Comparison of ENCODE assay signal across 1 cellular context in the genomic region with DNA sequence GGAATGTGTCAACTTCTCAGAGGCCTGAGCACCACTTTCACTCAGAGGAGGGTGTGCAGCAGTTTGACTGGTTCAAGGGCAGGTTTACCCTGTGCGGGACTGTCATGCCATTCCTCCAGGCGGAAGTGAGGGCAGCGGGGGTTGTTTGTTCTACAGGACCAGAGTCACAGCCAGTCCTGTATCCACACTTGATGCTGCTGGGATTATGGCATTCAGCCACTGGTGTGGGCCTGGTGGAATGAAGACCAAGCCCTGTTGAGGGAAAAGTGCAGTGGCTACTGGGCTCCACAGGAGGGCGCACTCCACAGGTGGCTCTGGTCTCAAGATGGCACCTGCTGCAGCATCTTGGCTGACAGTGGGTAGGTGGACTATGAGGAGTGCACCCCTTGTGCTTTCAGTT.
TF ChIP-seq lines count a peak whose summit lies in the region.

No MANE protein-coding gene starts in this region.

TF ChIP-seq in H1, 55 proteins besides CTCF, POLR2A, EP300 and RAD21:
- no peak for TF ChIP-seq PHF8 (conservative IDR thresholded peaks at IDR 0.05; ENCODE audit: low read depth, low read length)
- TF ChIP-seq, protein P1, sequence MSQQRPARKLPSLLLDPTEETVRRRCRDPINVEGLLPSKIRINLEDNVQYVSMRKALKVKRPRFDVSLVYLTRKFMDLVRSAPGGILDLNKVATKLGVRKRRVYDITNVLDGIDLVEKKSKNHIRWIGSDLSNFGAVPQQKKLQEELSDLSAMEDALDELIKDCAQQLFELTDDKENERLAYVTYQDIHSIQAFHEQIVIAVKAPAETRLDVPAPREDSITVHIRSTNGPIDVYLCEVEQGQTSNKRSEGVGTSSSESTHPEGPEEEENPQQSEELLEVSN (IDR thresholded peaks at IDR 0.05) = no peak
- no peak for TF ChIP-seq SIN3A (conservative IDR thresholded peaks at IDR 0.05 in 1 of 2, IDR thresholded peaks at IDR 0.05 in 1 of 2; ENCODE audit: low read depth in 1 of 2, low read length in 2 of 2)
- TF ChIP-seq, protein P2, sequence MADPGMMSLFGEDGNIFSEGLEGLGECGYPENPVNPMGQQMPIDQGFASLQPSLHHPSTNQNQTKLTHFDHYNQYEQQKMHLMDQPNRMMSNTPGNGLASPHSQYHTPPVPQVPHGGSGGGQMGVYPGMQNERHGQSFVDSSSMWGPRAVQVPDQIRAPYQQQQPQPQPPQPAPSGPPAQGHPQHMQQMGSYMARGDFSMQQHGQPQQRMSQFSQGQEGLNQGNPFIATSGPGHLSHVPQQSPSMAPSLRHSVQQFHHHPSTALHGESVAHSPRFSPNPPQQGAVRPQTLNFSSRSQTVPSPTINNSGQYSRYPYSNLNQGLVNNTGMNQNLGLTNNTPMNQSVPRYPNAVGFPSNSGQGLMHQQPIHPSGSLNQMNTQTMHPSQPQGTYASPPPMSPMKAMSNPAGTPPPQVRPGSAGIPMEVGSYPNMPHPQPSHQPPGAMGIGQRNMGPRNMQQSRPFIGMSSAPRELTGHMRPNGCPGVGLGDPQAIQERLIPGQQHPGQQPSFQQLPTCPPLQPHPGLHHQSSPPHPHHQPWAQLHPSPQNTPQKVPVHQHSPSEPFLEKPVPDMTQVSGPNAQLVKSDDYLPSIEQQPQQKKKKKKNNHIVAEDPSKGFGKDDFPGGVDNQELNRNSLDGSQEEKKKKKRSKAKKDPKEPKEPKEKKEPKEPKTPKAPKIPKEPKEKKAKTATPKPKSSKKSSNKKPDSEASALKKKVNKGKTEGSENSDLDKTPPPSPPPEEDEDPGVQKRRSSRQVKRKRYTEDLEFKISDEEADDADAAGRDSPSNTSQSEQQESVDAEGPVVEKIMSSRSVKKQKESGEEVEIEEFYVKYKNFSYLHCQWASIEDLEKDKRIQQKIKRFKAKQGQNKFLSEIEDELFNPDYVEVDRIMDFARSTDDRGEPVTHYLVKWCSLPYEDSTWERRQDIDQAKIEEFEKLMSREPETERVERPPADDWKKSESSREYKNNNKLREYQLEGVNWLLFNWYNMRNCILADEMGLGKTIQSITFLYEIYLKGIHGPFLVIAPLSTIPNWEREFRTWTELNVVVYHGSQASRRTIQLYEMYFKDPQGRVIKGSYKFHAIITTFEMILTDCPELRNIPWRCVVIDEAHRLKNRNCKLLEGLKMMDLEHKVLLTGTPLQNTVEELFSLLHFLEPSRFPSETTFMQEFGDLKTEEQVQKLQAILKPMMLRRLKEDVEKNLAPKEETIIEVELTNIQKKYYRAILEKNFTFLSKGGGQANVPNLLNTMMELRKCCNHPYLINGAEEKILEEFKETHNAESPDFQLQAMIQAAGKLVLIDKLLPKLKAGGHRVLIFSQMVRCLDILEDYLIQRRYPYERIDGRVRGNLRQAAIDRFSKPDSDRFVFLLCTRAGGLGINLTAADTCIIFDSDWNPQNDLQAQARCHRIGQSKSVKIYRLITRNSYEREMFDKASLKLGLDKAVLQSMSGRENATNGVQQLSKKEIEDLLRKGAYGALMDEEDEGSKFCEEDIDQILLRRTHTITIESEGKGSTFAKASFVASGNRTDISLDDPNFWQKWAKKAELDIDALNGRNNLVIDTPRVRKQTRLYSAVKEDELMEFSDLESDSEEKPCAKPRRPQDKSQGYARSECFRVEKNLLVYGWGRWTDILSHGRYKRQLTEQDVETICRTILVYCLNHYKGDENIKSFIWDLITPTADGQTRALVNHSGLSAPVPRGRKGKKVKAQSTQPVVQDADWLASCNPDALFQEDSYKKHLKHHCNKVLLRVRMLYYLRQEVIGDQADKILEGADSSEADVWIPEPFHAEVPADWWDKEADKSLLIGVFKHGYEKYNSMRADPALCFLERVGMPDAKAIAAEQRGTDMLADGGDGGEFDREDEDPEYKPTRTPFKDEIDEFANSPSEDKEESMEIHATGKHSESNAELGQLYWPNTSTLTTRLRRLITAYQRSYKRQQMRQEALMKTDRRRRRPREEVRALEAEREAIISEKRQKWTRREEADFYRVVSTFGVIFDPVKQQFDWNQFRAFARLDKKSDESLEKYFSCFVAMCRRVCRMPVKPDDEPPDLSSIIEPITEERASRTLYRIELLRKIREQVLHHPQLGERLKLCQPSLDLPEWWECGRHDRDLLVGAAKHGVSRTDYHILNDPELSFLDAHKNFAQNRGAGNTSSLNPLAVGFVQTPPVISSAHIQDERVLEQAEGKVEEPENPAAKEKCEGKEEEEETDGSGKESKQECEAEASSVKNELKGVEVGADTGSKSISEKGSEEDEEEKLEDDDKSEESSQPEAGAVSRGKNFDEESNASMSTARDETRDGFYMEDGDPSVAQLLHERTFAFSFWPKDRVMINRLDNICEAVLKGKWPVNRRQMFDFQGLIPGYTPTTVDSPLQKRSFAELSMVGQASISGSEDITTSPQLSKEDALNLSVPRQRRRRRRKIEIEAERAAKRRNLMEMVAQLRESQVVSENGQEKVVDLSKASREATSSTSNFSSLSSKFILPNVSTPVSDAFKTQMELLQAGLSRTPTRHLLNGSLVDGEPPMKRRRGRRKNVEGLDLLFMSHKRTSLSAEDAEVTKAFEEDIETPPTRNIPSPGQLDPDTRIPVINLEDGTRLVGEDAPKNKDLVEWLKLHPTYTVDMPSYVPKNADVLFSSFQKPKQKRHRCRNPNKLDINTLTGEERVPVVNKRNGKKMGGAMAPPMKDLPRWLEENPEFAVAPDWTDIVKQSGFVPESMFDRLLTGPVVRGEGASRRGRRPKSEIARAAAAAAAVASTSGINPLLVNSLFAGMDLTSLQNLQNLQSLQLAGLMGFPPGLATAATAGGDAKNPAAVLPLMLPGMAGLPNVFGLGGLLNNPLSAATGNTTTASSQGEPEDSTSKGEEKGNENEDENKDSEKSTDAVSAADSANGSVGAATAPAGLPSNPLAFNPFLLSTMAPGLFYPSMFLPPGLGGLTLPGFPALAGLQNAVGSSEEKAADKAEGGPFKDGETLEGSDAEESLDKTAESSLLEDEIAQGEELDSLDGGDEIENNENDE (IDR thresholded peaks at IDR 0.05; ENCODE audit: insufficient replicate concordance, low read length) = no peak
- peak; percentile 92 for TF ChIP-seq YY1 (IDR thresholded peaks at IDR 0.05; ENCODE audit: low read depth, low read length)
- TF ChIP-seq CBX5 (IDR thresholded peaks at IDR 0.05; ENCODE audit: low read depth, low read length) = no peak
- TF ChIP-seq TBP (IDR thresholded peaks at IDR 0.05; ENCODE audit: low read depth, low read length) = 0 out of 2 replicates have a peak, but pooled peaks have one; percentile 14
- 0 out of 2 replicates have a peak, but pooled peaks have one; percentile 37 for TF ChIP-seq TCF12 (IDR thresholded peaks at IDR 0.05; ENCODE audit: low read depth, low read length)
TF ChIP-seq in H1: peak in this region for 3.
